24 cellular contexts compared by ENCODE assay signal in the genomic region with DNA sequence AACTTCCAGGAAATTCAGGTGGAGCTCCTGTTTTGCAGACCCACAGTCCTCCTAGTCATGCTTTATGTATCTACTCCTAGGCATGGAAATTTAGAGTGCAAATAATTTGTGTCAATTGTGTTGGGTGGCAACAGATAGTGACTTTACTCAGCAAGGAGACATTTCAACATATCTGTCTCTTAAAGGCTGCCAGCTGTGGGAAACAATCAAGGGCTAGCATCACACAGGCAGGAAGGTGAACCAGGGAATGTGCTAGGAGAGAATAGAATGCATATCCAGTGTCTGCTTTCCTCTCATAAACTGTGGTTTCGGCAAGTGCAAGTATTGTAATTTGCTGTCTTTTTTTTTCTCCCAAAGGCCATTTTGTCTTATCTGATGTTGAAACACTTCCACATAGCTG.
"Had no signal": no experiment of that assay in that cellular context is flagged by ENCODE, and none has a peak within 500 bp of the region (broad histone marks: within the 10 kb centered on the region; RNA-seq: fewer than 3 reads in every experiment).

No MANE protein-coding gene starts in this region.

- ATAC-seq: gastroesophageal sphincter; left colon; natural killer cell; right cardiac atrium; stimulated activated naive CD8-positive, alpha-beta T cell treated with anti-CD3 and anti-CD28 coated beads, Interleukin-15, Interleukin-2, amounts not matched to agents 100 U/mL and 50 U/mL, for 24 hours had no signal

- H3K36me3 Mint-ChIP-seq: activated naive CD4-positive, alpha-beta T cell treated with anti-CD3 and anti-CD28 coated beads, Interleukin-2, amount 10 ng/mL, durations not matched to agents 7 days and 5 days; activated naive CD8-positive, alpha-beta T cell treated with anti-CD3 and anti-CD28 coated beads, Interleukin-2, amount 10 ng/mL, durations not matched to agents 7 days and 5 days; type B pancreatic cell had no signal

- H3K36me3 ChIP-seq: gastroesophageal sphincter, thoracic aorta, uterus had no signal

- H3K4me1 ChIP-seq: gastroesophageal sphincter, uterus had no signal

- H3K27me3 ChIP-seq: gastroesophageal sphincter, hepatocyte, uterus had no signal

- H2AFZ ChIP-seq: hepatocyte had no signal

- H3K4me1 Mint-ChIP-seq: activated CD4-positive, alpha-beta memory T cell treated with anti-CD3 and anti-CD28 coated beads, Interleukin-2, amount 10 ng/mL, durations not matched to agents 7 days and 5 days; activated CD4-positive, alpha-beta T cell treated with anti-CD3 and anti-CD28 coated beads, Interleukin-2, amount 10 ng/mL, durations not matched to agents 7 days and 5 days; activated naive CD4-positive, alpha-beta T cell treated with anti-CD3 and anti-CD28 coated beads, Interleukin-2, amount 10 ng/mL, durations not matched to agents 7 days and 5 days; activated naive CD8-positive, alpha-beta T cell treated with anti-CD3 and anti-CD28 coated beads, Interleukin-2, amount 10 ng/mL, durations not matched to agents 7 days and 5 days; central memory CD8-positive, alpha-beta T cell; immature natural killer cell; memory B cell; natural killer cell had no signal

- H3K4me3 Mint-ChIP-seq: activated CD4-positive, alpha-beta memory T cell treated with anti-CD3 and anti-CD28 coated beads, Interleukin-2, amount 10 ng/mL, durations not matched to agents 7 days and 5 days; activated CD4-positive, alpha-beta T cell treated with anti-CD3 and anti-CD28 coated beads, Interleukin-2, amount 10 ng/mL, durations not matched to agents 7 days and 5 days; activated naive CD4-positive, alpha-beta T cell treated with anti-CD3 and anti-CD28 coated beads, Interleukin-2, amount 10 ng/mL, durations not matched to agents 7 days and 5 days; activated naive CD8-positive, alpha-beta T cell treated with anti-CD3 and anti-CD28 coated beads, Interleukin-2, amount 10 ng/mL, durations not matched to agents 7 days and 5 days; activated T-cell treated with anti-CD3 and anti-CD28 coated beads, Interleukin-2, amount 50 U/mL, for 24 hours; central memory CD8-positive, alpha-beta T cell; immature natural killer cell; memory B cell; natural killer cell; type B pancreatic cell had no signal

- H3K79me2 ChIP-seq: hepatocyte had no signal

- H3K4me2 ChIP-seq: hepatocyte had no signal

- H3K4me3 ChIP-seq: gastroesophageal sphincter, hepatocyte, thoracic aorta, uterus had no signal

- H3K27ac Mint-ChIP-seq: activated CD4-positive, alpha-beta memory T cell treated with anti-CD3 and anti-CD28 coated beads, Interleukin-2, amount 10 ng/mL, durations not matched to agents 7 days and 5 days; activated CD4-positive, alpha-beta T cell treated with anti-CD3 and anti-CD28 coated beads, Interleukin-2, amount 10 ng/mL, durations not matched to agents 7 days and 5 days; activated naive CD4-positive, alpha-beta T cell treated with anti-CD3 and anti-CD28 coated beads, Interleukin-2, amount 10 ng/mL, durations not matched to agents 7 days and 5 days; activated naive CD8-positive, alpha-beta T cell treated with anti-CD3 and anti-CD28 coated beads, Interleukin-2, amount 10 ng/mL, durations not matched to agents 7 days and 5 days; activated T-cell treated with anti-CD3 and anti-CD28 coated beads, Interleukin-2, amount 50 U/mL, for 24 hours; immature natural killer cell; memory B cell; natural killer cell; type B pancreatic cell had no signal

- H3K27me3 Mint-ChIP-seq: activated CD4-positive, alpha-beta memory T cell treated with anti-CD3 and anti-CD28 coated beads, Interleukin-2, amount 10 ng/mL, durations not matched to agents 7 days and 5 days; activated CD4-positive, alpha-beta T cell treated with anti-CD3 and anti-CD28 coated beads, Interleukin-2, amount 10 ng/mL, durations not matched to agents 7 days and 5 days; activated naive CD4-positive, alpha-beta T cell treated with anti-CD3 and anti-CD28 coated beads, Interleukin-2, amount 10 ng/mL, durations not matched to agents 7 days and 5 days; activated naive CD8-positive, alpha-beta T cell treated with anti-CD3 and anti-CD28 coated beads, Interleukin-2, amount 10 ng/mL, durations not matched to agents 7 days and 5 days; activated T-cell treated with anti-CD3 and anti-CD28 coated beads, Interleukin-2, amount 50 U/mL, for 24 hours; central memory CD8-positive, alpha-beta T cell; memory B cell; type B pancreatic cell had no signal

- DNase-seq: activated CD4-positive, alpha-beta memory T cell treated with anti-CD3 and anti-CD28 coated beads, Interleukin-2, amount 10 ng/mL, durations not matched to agents 7 days and 5 days; activated CD4-positive, alpha-beta T cell treated with anti-CD3 and anti-CD28 coated beads, Interleukin-2, amount 10 ng/mL, durations not matched to agents 7 days and 5 days; activated CD4-positive, CD25-positive, alpha-beta regulatory T cell treated with anti-CD3 and anti-CD28 coated beads, Interleukin-2, amount 50 U/mL, for 72 hours; activated CD8-positive, alpha-beta memory T cell treated with anti-CD3 and anti-CD28 coated beads, Interleukin-2, amount 50 U/mL, for 48 hours; activated gamma-delta T cell; activated naive CD4-positive, alpha-beta T cell treated with anti-CD3 and anti-CD28 coated beads, Interleukin-2, amount 10 ng/mL, durations not matched to agents 7 days and 5 days; activated naive CD8-positive, alpha-beta T cell treated with anti-CD3 and anti-CD28 coated beads, Interleukin-2, amount 10 ng/mL, durations not matched to agents 7 days and 5 days; activated T-cell treated with anti-CD3 and anti-CD28 coated beads, Interleukin-2, amount 50 U/mL, for 24 hours; effector CD8-positive, alpha-beta T cell; immature natural killer cell; kidney; left colon; natural killer cell; right cardiac atrium; stimulated activated CD4-positive, alpha-beta T cell treated with anti-CD3 and anti-CD28 coated beads, Interleukin-2, amount 100 ng/mL, for 48 hours; stimulated activated naive CD8-positive, alpha-beta T cell treated with anti-CD3 and anti-CD28 coated beads, Interleukin-15, Interleukin-2, amounts not matched to agents 100 U/mL and 50 U/mL, for 24 hours; T-helper 2 cell; uterus had no signal

- H3K27ac ChIP-seq: gastroesophageal sphincter, hepatocyte, thoracic aorta, uterus had no signal
